19 cellular contexts compared by ENCODE assay signal in the genomic region with DNA sequence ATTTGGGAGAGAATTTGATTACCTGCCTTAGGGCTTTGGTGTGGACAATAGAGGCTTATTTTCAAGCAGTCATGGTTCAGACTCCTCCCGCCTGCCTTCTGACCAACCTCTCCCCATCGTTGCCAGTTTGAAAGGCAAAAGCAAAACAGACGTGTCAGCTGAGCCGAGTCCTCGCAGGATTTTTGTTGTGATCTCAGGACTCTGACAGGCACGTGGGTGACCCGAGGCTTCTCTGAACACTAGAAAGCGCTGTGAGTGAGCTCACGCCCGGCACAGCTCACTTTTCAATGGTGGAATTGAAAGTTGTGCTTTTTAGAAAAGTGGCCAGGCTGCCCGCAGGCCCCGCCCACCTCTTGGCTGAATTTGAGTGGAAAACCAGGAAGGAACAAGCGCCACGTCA.
DNase-seq lines count a peak whose midpoint lies in the region; ATAC-seq, FAIRE-seq and TF ChIP-seq lines count a peak whose summit lies in the region.
"Had no signal": no experiment of that assay in that cellular context is flagged by ENCODE, and none has a peak within 500 bp of the region (broad histone marks: within the 10 kb centered on the region; RNA-seq: fewer than 3 reads in every experiment).

No MANE protein-coding gene starts in this region.

- no peaks in the 10 kb centered on the region for H4K20me1 ChIP-seq in GM12878 (ENCODE audit: control insufficient read depth, insufficient read depth)
- H4K20me1 ChIP-seq: BLaER1 had no signal

- CTCF ChIA-PET in GM12878 (lab: Yijun Ruan, JAX), result interaction anchor here (0.6 kb wide), 1 partner anchor 200 kb away, joined by 4 read pairs; no protein-coding TSS in a partner anchor

- POLR2A ChIA-PET in GM12878 (lab: Charles Lee), result no interaction called here

- H3K4me3 ChIP-seq in GM12878, result no peak overlapping the region
- H3K4me3 ChIP-seq in neutrophil (ENCODE audit: low read depth in 1 of 2, low read length in 1 of 2), result no peak overlapping the region
- H3K4me3 ChIP-seq: BLaER1, GM23338, HAP-1 had no signal

- no peak overlapping the region for H3K4me2 ChIP-seq in GM12878 (ENCODE audit: control insufficient read depth, insufficient read depth)
- H3K4me2 ChIP-seq: BLaER1, GM23338 had no signal

- WGBS in GM12878 (ENCODE audit: insufficient coverage, insufficient replicate concordance, low lambda C conversion rate, missing lambda C conversion rate), result 70% methylated on average over 14 of the region's 14 CpGs

- no peaks in the 10 kb centered on the region; a peak in 1 of 4 replicates for H3K36me3 ChIP-seq in GM12878 (ENCODE audit: control insufficient read depth in 2 of 2, insufficient read depth in 2 of 2, low read length in 1 of 2)
- peaks cover 87% of the 10 kb centered on the region for H3K36me3 ChIP-seq in neutrophil
- H3K36me3 ChIP-seq: HAP-1 had no signal

- H3K27ac ChIP-seq in GM12878 (ENCODE audit: control insufficient read depth, insufficient read depth) (no peak overlapping the region), neutrophil (peak overlapping the region; percentile 33)
- H3K27ac ChIP-seq: 22Rv1, BLaER1, C4-2B had no signal

- TF ChIP-seq CTCF in GM12878 (IDR thresholded peaks at IDR 0.05 in 2 of 3, conservative IDR thresholded peaks at IDR 0.05 in 1 of 3; ENCODE audit: control insufficient read depth in 2 of 3, extremely low read depth in 1 of 3, insufficient read depth in 1 of 3, low read depth in 3 of 3, low read length in 3 of 3), result no peak
- no peak for TF ChIP-seq CTCF in neutrophil (IDR thresholded peaks at IDR 0.05)

- in situ Hi-C loops in GM12878 (cut with MboI), result no loop called here

- H3K9me3 ChIP-seq in GM12878 (replicated peaks; ENCODE audit: control insufficient read depth, insufficient read depth, low read length) (no peaks in the 10 kb centered on the region), neutrophil (no peaks in the 10 kb centered on the region)
- H3K9me3 ChIP-seq: BLaER1, Caco-2, HAP-1 had no signal

- TSS peak; percentile 43 for BruUV-seq in GM12878 (replicated peaks; lab: Mats Ljungman, UMichigan)

- H3K4me1 ChIP-seq in GM12878 (ENCODE audit: control insufficient read depth, insufficient read depth, low read length) (no peaks in the 10 kb centered on the region), neutrophil (ENCODE audit: control insufficient read depth in 1 of 2, insufficient read depth in 1 of 2, low read depth in 1 of 2, low read length in 1 of 2) (no peaks in the 10 kb centered on the region)
- H3K4me1 ChIP-seq: Caco-2, HAP-1 had no signal

- no peak overlapping the region for H3K9ac ChIP-seq in GM12878 (ENCODE audit: control insufficient read depth, insufficient read depth, low read length)
- H3K9ac ChIP-seq: BLaER1 had no signal

- no peaks in the 10 kb centered on the region for H3K79me2 ChIP-seq in GM12878 (ENCODE audit: control insufficient read depth, insufficient read depth, low read length)

- H2AFZ ChIP-seq in GM12878 (ENCODE audit: control insufficient read depth, low read depth, low read length), result no peak overlapping the region
- H2AFZ ChIP-seq: GM23338 had no signal

- SMC1A ChIA-PET in GM12878 (lab: Charles Lee; ENCODE audit: uncharacterized antibody, unreplicated experiment), result no interaction called here

- RAD21 ChIA-PET in GM12878 (lab: Charles Lee; ENCODE audit: unreplicated experiment), result no interaction called here

- no peak for ATAC-seq in GM12878
- ATAC-seq in Right ventricle myocardium inferior, result no peak
- ATAC-seq: CD8-positive, alpha-beta T cell; GM23338 had no signal

- intact Hi-C loops in GM12878 (cut with micrococcal nuclease; ENCODE audit: unreplicated experiment) (no loop called here), Right ventricle myocardium inferior (cut with DNase I) (no loop called here)

- H3K27me3 ChIP-seq in GM12878 (replicated peaks in 1 of 2; ENCODE audit: control insufficient read depth in 2 of 2, insufficient read depth in 2 of 2, low read length in 1 of 2) (no peaks in the 10 kb centered on the region), neutrophil (no peaks in the 10 kb centered on the region)
- H3K27me3 ChIP-seq: BLaER1 had no signal

- DNase-seq in DMS53 (lab: John Stamatoyannopoulos, UW), result peak; percentile 49
- DNase-seq in DMS53 treated with DMSO at 0.1 percent for 48 hours (lab: John Stamatoyannopoulos, UW; ENCODE audit: unreplicated experiment), result no peak
- no peak for DNase-seq in GM12878 (ENCODE audit: low read depth, low spot score)
- no peak for DNase-seq in Right ventricle myocardium inferior (ENCODE audit: missing footprints)
- no peak for DNase-seq in NCI-H524 (lab: John Stamatoyannopoulos, UW)
- DNase-seq: Caco-2; CD4-positive, CD25-positive, alpha-beta regulatory T cell; CD8-positive, alpha-beta T cell; DMS153; DMS79 treated with DMSO at 0.1 percent for 48 hours had no signal

- TF ChIP-seq RAD21 in GM12878 (IDR thresholded peaks at IDR 0.05; ENCODE audit: insufficient read depth, low read depth, low read length), result no peak

- TF ChIP-seq POLR2A in GM12878 (IDR thresholded peaks at IDR 0.05; ENCODE audit: low read depth, low read length), result no peak

- TF ChIP-seq EP300 in GM12878 (IDR thresholded peaks at IDR 0.05; ENCODE audit: borderline replicate concordance in 1 of 2, control insufficient read depth in 1 of 2, low read depth in 2 of 2, low read length in 2 of 2), result no peak

- no peak for FAIRE-seq in GM12878 (lab: Jason Lieb, UNC)
- FAIRE-seq: A204.1, G401.6, GM19239 had no signal

TF ChIP-seq in GM12878, 131 proteins besides CTCF, POLR2A, EP300 and RAD21:
- no peak for TF ChIP-seq ASH2L (IDR thresholded peaks at IDR 0.05; ENCODE audit: borderline replicate concordance, low read depth)
- no peak for TF ChIP-seq CBX3 (IDR thresholded peaks at IDR 0.05; ENCODE audit: borderline replicate concordance, low read depth)
- no peak for TF ChIP-seq MYC (IDR thresholded peaks at IDR 0.05; ENCODE audit: insufficient read depth, insufficient read length, insufficient replicate concordance, low read length, severe bottlenecking)
- TF ChIP-seq TCF3 (IDR thresholded peaks at IDR 0.05; ENCODE audit: borderline replicate concordance, insufficient read depth, low read depth, low read length), result no peak
- TF ChIP-seq, protein P1, sequence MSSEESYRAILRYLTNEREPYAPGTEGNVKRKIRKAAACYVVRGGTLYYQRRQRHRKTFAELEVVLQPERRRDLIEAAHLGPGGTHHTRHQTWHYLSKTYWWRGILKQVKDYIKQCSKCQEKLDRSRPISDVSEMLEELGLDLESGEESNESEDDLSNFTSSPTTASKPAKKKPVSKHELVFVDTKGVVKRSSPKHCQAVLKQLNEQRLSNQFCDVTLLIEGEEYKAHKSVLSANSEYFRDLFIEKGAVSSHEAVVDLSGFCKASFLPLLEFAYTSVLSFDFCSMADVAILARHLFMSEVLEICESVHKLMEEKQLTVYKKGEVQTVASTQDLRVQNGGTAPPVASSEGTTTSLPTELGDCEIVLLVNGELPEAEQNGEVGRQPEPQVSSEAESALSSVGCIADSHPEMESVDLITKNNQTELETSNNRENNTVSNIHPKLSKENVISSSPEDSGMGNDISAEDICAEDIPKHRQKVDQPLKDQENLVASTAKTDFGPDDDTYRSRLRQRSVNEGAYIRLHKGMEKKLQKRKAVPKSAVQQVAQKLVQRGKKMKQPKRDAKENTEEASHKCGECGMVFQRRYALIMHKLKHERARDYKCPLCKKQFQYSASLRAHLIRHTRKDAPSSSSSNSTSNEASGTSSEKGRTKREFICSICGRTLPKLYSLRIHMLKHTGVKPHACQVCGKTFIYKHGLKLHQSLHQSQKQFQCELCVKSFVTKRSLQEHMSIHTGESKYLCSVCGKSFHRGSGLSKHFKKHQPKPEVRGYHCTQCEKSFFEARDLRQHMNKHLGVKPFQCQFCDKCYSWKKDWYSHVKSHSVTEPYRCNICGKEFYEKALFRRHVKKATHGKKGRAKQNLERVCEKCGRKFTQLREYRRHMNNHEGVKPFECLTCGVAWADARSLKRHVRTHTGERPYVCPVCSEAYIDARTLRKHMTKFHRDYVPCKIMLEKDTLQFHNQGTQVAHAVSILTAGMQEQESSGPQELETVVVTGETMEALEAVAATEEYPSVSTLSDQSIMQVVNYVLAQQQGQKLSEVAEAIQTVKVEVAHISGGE (CRISPR knock-in tag; IDR thresholded peaks at IDR 0.05), result no peak
- TF ChIP-seq, protein P2, sequence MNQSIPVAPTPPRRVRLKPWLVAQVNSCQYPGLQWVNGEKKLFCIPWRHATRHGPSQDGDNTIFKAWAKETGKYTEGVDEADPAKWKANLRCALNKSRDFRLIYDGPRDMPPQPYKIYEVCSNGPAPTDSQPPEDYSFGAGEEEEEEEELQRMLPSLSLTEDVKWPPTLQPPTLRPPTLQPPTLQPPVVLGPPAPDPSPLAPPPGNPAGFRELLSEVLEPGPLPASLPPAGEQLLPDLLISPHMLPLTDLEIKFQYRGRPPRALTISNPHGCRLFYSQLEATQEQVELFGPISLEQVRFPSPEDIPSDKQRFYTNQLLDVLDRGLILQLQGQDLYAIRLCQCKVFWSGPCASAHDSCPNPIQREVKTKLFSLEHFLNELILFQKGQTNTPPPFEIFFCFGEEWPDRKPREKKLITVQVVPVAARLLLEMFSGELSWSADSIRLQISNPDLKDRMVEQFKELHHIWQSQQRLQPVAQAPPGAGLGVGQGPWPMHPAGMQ (IDR thresholded peaks at IDR 0.05; ENCODE audit: borderline replicate concordance), result no peak
- no peak for TF ChIP-seq RUNX3 (IDR thresholded peaks at IDR 0.05; ENCODE audit: low read length)
- TF ChIP-seq, protein P3, sequence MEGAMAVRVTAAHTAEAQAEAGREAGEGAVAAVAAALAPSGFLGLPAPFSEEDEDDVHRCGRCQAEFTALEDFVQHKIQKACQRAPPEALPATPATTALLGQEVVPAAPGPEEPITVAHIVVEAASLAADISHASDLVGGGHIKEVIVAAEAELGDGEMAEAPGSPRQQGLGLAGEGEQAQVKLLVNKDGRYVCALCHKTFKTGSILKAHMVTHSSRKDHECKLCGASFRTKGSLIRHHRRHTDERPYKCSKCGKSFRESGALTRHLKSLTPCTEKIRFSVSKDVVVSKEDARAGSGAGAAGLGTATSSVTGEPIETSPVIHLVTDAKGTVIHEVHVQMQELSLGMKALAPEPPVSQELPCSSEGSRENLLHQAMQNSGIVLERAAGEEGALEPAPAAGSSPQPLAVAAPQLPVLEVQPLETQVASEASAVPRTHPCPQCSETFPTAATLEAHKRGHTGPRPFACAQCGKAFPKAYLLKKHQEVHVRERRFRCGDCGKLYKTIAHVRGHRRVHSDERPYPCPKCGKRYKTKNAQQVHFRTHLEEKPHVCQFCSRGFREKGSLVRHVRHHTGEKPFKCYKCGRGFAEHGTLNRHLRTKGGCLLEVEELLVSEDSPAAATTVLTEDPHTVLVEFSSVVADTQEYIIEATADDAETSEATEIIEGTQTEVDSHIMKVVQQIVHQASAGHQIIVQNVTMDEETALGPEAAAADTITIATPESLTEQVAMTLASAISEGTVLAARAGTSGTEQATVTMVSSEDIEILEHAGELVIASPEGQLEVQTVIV (IDR thresholded peaks at IDR 0.05; ENCODE audit: borderline replicate concordance, partially characterized antibody), result no peak
- no peak for TF ChIP-seq KLF5 (IDR thresholded peaks at IDR 0.05; ENCODE audit: partially characterized antibody)
